15 cellular contexts compared by ENCODE assay signal in the genomic region with DNA sequence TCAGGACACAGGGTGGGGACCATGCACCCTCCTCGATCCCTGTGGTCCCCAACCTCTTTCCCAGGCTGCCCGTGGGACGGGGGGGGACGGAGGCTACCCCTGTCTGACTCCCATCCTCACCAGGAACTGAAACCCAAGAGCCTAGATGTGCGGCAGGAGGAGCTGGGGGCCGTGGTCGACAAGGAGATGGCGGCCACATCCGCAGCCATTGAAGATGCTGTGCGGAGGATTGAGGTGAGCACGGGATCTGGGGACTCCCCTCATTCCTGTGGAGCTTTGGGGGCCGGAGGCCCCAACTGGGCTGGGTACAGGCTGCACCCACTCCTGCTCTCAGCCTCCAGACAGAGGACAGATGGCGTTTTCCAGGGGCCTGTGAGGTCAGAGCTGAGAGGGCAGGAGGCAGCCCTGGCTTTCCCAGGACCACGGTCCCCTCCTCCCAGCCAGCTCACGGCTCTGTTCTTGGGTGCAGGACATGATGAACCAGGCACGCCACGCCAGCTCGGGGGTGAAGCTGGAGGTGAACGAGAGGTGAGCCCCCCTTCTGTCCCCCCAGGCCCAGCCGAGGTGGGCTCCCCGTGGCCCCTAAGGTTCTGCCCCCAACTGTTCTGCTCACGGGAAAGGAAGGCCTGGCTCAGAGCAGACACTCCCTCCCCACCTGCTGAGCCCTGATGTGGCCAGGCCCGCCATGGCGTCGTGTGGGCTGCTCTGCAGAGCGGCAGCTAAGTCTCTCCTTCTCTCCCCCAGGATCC. TPM values are rescaled to one million over a fixed set of nuclear protein-coding genes. Genes with fewer than 3 reads are reported as not detected.
A peak's percentile ranks its signal among the peaks of the same experiment; 100 is the strongest.
DNase-seq lines count a peak whose midpoint lies in the region; ATAC-seq and TF ChIP-seq lines count a peak whose summit lies in the region.
"Had no signal": no experiment of that assay in that cellular context is flagged by ENCODE, and none has a peak within 500 bp of the region (broad histone marks: within the 10 kb centered on the region; RNA-seq: fewer than 3 reads in every experiment).

No MANE protein-coding gene starts in this region.

- peak in 1 of 7 experiments; percentile 31 for DNase-seq in CD8-positive, alpha-beta T cell
- no peak for DNase-seq in caudate nucleus (lab: John Stamatoyannopoulos, UW)
- DNase-seq in neuronal stem cell (ENCODE audit: low spot score), result no peak
- no peak for DNase-seq in stimulated activated naive CD4-positive, alpha-beta T cell treated with Interleukin-2 at 50 U/mL for 16 hours (lab: John Stamatoyannopoulos, UW)
- DNase-seq: foreskin keratinocyte had no signal

- peaks cover 50% of the 10 kb centered on the region for H3K36me3 Mint-ChIP-seq in CD8-positive, alpha-beta T cell
- H3K36me3 Mint-ChIP-seq: activated naive CD4-positive, alpha-beta T cell treated with anti-CD3 and anti-CD28 coated beads, Interleukin-2, amount 50 U/mL, for 72 hours had no signal

- peaks cover 5% of the 10 kb centered on the region for H3K4me1 ChIP-seq in CD8-positive, alpha-beta T cell (ENCODE audit: insufficient read depth, low read length)
- no peaks in the 10 kb centered on the region for H3K4me1 ChIP-seq in neuronal stem cell (ENCODE audit: control insufficient read depth in 2 of 2, insufficient read depth in 1 of 2, low read depth in 1 of 2, low read length in 2 of 2)

- H2BK5ac ChIP-seq in neuronal stem cell (ENCODE audit: low read length), result peak overlapping the region; percentile 66

- no peak overlapping the region for H3K4me3 ChIP-seq in CD8-positive, alpha-beta T cell (ENCODE audit: low read depth, low read length)
- no peak overlapping the region for H3K4me3 ChIP-seq in neuronal stem cell (ENCODE audit: low read length in 2 of 2)
- H3K4me3 ChIP-seq: prostate gland, skin epidermis had no signal

- TF ChIP-seq CTCF in 22Rv1 (IDR thresholded peaks at IDR 0.05), result no peak
- TF ChIP-seq CTCF in CD8-positive, alpha-beta T cell (IDR thresholded peaks at IDR 0.05), result no peak

- POLR2A ChIA-PET in CD8-positive, alpha-beta T cell (lab: Charles Lee), result interaction anchor here (1.1 to 1.6 kb wide), 3 partner anchors 16 to 107 kb away, joined by 3 to 4 read pairs (median 3); a partner anchor contains a TSS

- H3K36me3 ChIP-seq in CD8-positive, alpha-beta T cell (ENCODE audit: insufficient read depth, low read length), result peaks cover 32% of the 10 kb centered on the region
- peaks cover 19 to 50% of the 10 kb centered on the region in 2 donors for H3K36me3 ChIP-seq in neuronal stem cell (replicated peaks in 1 of 2; ENCODE audit: control insufficient read depth in 2 of 2, insufficient read depth in 2 of 2, low read length in 2 of 2)

- H3K4me1 Mint-ChIP-seq in CD8-positive, alpha-beta T cell (ENCODE audit: low read depth), result peaks cover 3% of the 10 kb centered on the region

- no peak overlapping the region for H3K4me2 ChIP-seq in neuronal stem cell (ENCODE audit: insufficient read depth, low read length, poor library complexity, severe bottlenecking)

- H2BK12ac ChIP-seq in neuronal stem cell (ENCODE audit: low read length), result no peak overlapping the region

- intact Hi-C loops in CD8-positive, alpha-beta T cell (cut with DNase I, micrococcal nuclease), result loop anchor here (1.0 to 5.0 kb wide), 4 partner anchors 38 to 379 kb away; a partner anchor contains a TSS

- no peak overlapping the region for H3K4ac ChIP-seq in neuronal stem cell (ENCODE audit: low read length)

- no peak overlapping the region for H2BK15ac ChIP-seq in neuronal stem cell (ENCODE audit: low read length)

- no peak overlapping the region for H4K91ac ChIP-seq in neuronal stem cell (ENCODE audit: low read depth, low read length, poor library complexity)

- H3K4me3 Mint-ChIP-seq in CD8-positive, alpha-beta T cell, result no peak overlapping the region
- H3K4me3 Mint-ChIP-seq: activated T-cell treated with anti-CD3 and anti-CD28 coated beads, Interleukin-2, amount 50 U/mL, for 72 hours; mesothelial cell of epicardium; neural crest cell had no signal

- no peaks in the 10 kb centered on the region for H3K9me3 ChIP-seq in CD8-positive, alpha-beta T cell (ENCODE audit: low read length)
- no peaks in the 10 kb centered on the region for H3K9me3 ChIP-seq in neuronal stem cell (replicated peaks in 1 of 2; ENCODE audit: control insufficient read depth in 2 of 2, insufficient read depth in 1 of 2, low read depth in 1 of 2, low read length in 2 of 2)
- H3K9me3 ChIP-seq: Caco-2, prostate gland had no signal

- H2AK5ac ChIP-seq in neuronal stem cell (ENCODE audit: low read depth, low read length), result peak overlapping the region; percentile 88

- H3K27ac ChIP-seq in 22Rv1, result 0 out of 2 replicates have a peak overlapping the region, but pooled peaks have one; percentile 25
- no peak overlapping the region for H3K27ac ChIP-seq in CD8-positive, alpha-beta T cell (ENCODE audit: low read depth, low read length)
- H3K27ac ChIP-seq in caudate nucleus (ENCODE audit: low read depth, low read length), result peak overlapping the region; percentile 70
- no peak overlapping the region for H3K27ac ChIP-seq in neuronal stem cell (replicated peaks; ENCODE audit: low read length)
- H3K27ac ChIP-seq: foreskin keratinocyte had no signal

- H3K9me3 Mint-ChIP-seq in CD8-positive, alpha-beta T cell, result no peaks in the 10 kb centered on the region
- H3K9me3 Mint-ChIP-seq: activated naive CD4-positive, alpha-beta T cell treated with anti-CD3 and anti-CD28 coated beads, Interleukin-2, amount 50 U/mL, for 72 hours; activated T-cell treated with anti-CD3 and anti-CD28 coated beads, Interleukin-2, amount 50 U/mL, for 72 hours; mesothelial cell of epicardium; neural crest cell had no signal

- peak; percentile 8 for ATAC-seq in CD8-positive, alpha-beta T cell
- ATAC-seq in HG03439 (IDR thresholded peaks at IDR 0.05; ENCODE audit: unreplicated experiment) (no peak), GM19324 (IDR thresholded peaks at IDR 0.05; ENCODE audit: low FRiP score, unreplicated experiment) (no peak)

- CTCF ChIA-PET in CD8-positive, alpha-beta T cell (lab: Charles Lee), result interaction anchor here (0.6 to 14.9 kb wide), 25 partner anchors 8 to 379 kb away, joined by 3 to 311 read pairs (median 4); a partner anchor contains a TSS

- peak overlapping the region; percentile 73 for H3K23ac ChIP-seq in neuronal stem cell (ENCODE audit: low read depth, low read length, poor library complexity)

- H3K9ac ChIP-seq in neuronal stem cell (ENCODE audit: low read depth, low read length, poor library complexity), result no peak overlapping the region

- no peaks in the 10 kb centered on the region for H3K27me3 ChIP-seq in CD8-positive, alpha-beta T cell (ENCODE audit: insufficient read depth, low read length)
- no peaks in the 10 kb centered on the region for H3K27me3 ChIP-seq in neuronal stem cell (ENCODE audit: control insufficient read depth in 3 of 3, insufficient read depth in 3 of 3, low read depth in 1 of 3, low read length in 3 of 3)
- H3K27me3 ChIP-seq: foreskin keratinocyte had no signal

- peaks cover 8% of the 10 kb centered on the region for H3K79me1 ChIP-seq in neuronal stem cell (ENCODE audit: low read depth, low read length)

- H4K8ac ChIP-seq in neuronal stem cell (ENCODE audit: low read depth, low read length), result peak overlapping the region; percentile 17

- no peaks in the 10 kb centered on the region for H3K27me3 Mint-ChIP-seq in CD8-positive, alpha-beta T cell (ENCODE audit: low read depth)

- no CpG with 5 or more reads among the region's 26 CpGs for WGBS in neuronal stem cell (ENCODE audit: extremely low coverage in 2 of 2, insufficient read length in 2 of 2, insufficient replicate concordance in 1 of 2), 2 donors

- no peak overlapping the region for H3K14ac ChIP-seq in neuronal stem cell (ENCODE audit: low read length)

- H3K27ac Mint-ChIP-seq in CD8-positive, alpha-beta T cell, result no peak overlapping the region
- H3K27ac Mint-ChIP-seq: activated naive CD4-positive, alpha-beta T cell treated with anti-CD3 and anti-CD28 coated beads, Interleukin-2, amount 50 U/mL, for 72 hours; activated T-cell treated with anti-CD3 and anti-CD28 coated beads, Interleukin-2, amount 50 U/mL, for 72 hours; mesothelial cell of epicardium had no signal

- H3K18ac ChIP-seq in neuronal stem cell (ENCODE audit: low read length), result no peak overlapping the region

- no peak overlapping the region for H2BK120ac ChIP-seq in neuronal stem cell (ENCODE audit: low read depth, low read length)

- no peak overlapping the region for H2AFZ ChIP-seq in neuronal stem cell (ENCODE audit: low read length)

RNA-seq across cellular contexts. Expression of a gene that starts 24.2 kb away (rescaled TPM):
- total RNA-seq in CD8-positive, alpha-beta T cell, result 100 to 1,000 TPM; 258 to 277 TPM
- polyA plus RNA-seq in neuronal stem cell (2013, experiment 1 of 2), result 16.8 TPM
- polyA plus RNA-seq in neuronal stem cell (2013, experiment 2 of 2), result 16.3 TPM

RNA-seq across cellular contexts. Expression of a gene that starts 36.4 kb away (rescaled TPM):
- total RNA-seq in CD8-positive, alpha-beta T cell, result 100 to 1,000 TPM; 145 to 148 TPM
- polyA plus RNA-seq in neuronal stem cell (2013, experiment 1 of 2), result 26.4 TPM
- polyA plus RNA-seq in neuronal stem cell (2013, experiment 2 of 2), result 26.7 TPM

Comparison
In these comparisons a context has a peak if more than half of its experiments do, and no peak if none do; other contexts are left out.
1. H3K27ac ChIP-seq: peak in 22Rv1 (single experiment) and caudate nucleus (single experiment); none in CD8-positive, alpha-beta T cell (single experiment) and neuronal stem cell (single experiment).